ENCODE assay signal across 11 cellular contexts in genomic region chr7:17696422-17696821, GRCh38.
A peak's percentile ranks its signal among the peaks of the same experiment; 100 is the strongest.
DNase-seq lines count a peak whose midpoint lies in the region; ATAC-seq and TF ChIP-seq lines count a peak whose summit lies in the region.
"Had no signal": no experiment of that assay in that cellular context is flagged by ENCODE, and none has a peak within 500 bp of the region (broad histone marks: within the 10 kb centered on the region; RNA-seq: fewer than 3 reads in every experiment).

No MANE protein-coding gene starts in this region.

- H2AFZ ChIP-seq in SK-N-SH (ENCODE audit: low read depth) = peak overlapping the region; percentile 4; the same call in 1 of the 2 replicates

- H3K36me3 ChIP-seq in SK-N-SH (replicated peaks in 1 of 2; ENCODE audit: control insufficient read depth in 1 of 2, insufficient read depth in 2 of 2, low read length in 1 of 2) (no peaks in the 10 kb centered on the region), uterus (no peaks in the 10 kb centered on the region)
- H3K36me3 ChIP-seq: neutrophil had no signal

- WGBS in SK-N-SH (ENCODE audit: low lambda C conversion rate) = 8% methylated on average over 6 of the region's 6 CpGs
- 54% methylated on average over 6 of the region's 6 CpGs for WGBS in right cardiac atrium

- intact Hi-C loops in right cardiac atrium (cut with DNase I) (no loop called here), uterus (cut with DNase I; ENCODE audit: low total_unique reads) (no loop called here), CD14-positive monocyte (cut with micrococcal nuclease) (no loop called here)

- H3F3A ChIP-seq in SK-N-SH (replicated peaks; ENCODE audit: insufficient read depth) = no peaks in the 10 kb centered on the region

- no peak overlapping the region for H3K9ac ChIP-seq in SK-N-SH

- TF ChIP-seq POLR2A in uterus (IDR thresholded peaks at IDR 0.05) = no peak

- H3K9me3 Mint-ChIP-seq in WTC11 (peaks cover 29% of the 10 kb centered on the region), CD14-positive monocyte (peaks cover 17 to 34% (median 23%) of the 10 kb centered on the region in 7 donors)

- H3K27me3 Mint-ChIP-seq in WTC11 (ENCODE audit: low read depth) (no peaks in the 10 kb centered on the region; the same call in 1 of the 2 replicates), CD14-positive monocyte (ENCODE audit: low read depth in 3 of 3) (peaks cover 0 to 2% (median 0%) of the 10 kb centered on the region in 3 donors)

- no peak overlapping the region for H3K4me2 ChIP-seq in SK-N-SH

- no peak for TF ChIP-seq EP300 in SK-N-SH (IDR thresholded peaks at IDR 0.05; ENCODE audit: borderline replicate concordance in 1 of 2, low read depth in 1 of 2, low read length in 1 of 2)

- H3K4me3 ChIP-seq in SK-N-SH (ENCODE audit: low read depth in 2 of 2, low read length in 1 of 2) (no peak overlapping the region), right cardiac atrium (ENCODE audit: low read length) (no peak overlapping the region), uterus (no peak overlapping the region)

- H3K4me1 Mint-ChIP-seq in WTC11 (no peaks in the 10 kb centered on the region), CD14-positive monocyte (peaks cover 4% of the 10 kb centered on the region)

- no peaks in the 10 kb centered on the region for H3K27me3 ChIP-seq in SK-N-SH (ENCODE audit: insufficient read depth)
- no peaks in the 10 kb centered on the region for H3K27me3 ChIP-seq in right cardiac atrium (ENCODE audit: control insufficient read depth, insufficient read depth)
- no peaks in the 10 kb centered on the region for H3K27me3 ChIP-seq in uterus
- H3K27me3 ChIP-seq: neutrophil had no signal

- DNase-seq in SK-N-SH (no peak), WTC11 (ENCODE audit: low spot score) (no peak), right cardiac atrium (peak; percentile 85 to 91 (median 86)), uterus (peak; percentile 17 to 30), ecto neural progenitor cell (ENCODE audit: low spot score) (no peak), 8988T (no peak), CD14-positive monocyte (ENCODE audit: low spot score) (no peak)
- DNase-seq: ACHN; activated T-cell treated with anti-CD3 and anti-CD28 coated beads, Interleukin-2, amount 50 U/mL, for 1 hour had no signal

- H3K4me3 Mint-ChIP-seq in WTC11 (no peak overlapping the region), CD14-positive monocyte (no peak overlapping the region)

- H3K9me2 ChIP-seq in SK-N-SH = no peaks in the 10 kb centered on the region

- H3K4me1 ChIP-seq in SK-N-SH (ENCODE audit: control insufficient read depth in 1 of 2, insufficient read depth in 2 of 2, low read depth in 1 of 2, low read length in 1 of 2) (no peaks in the 10 kb centered on the region), right cardiac atrium (ENCODE audit: control insufficient read depth, insufficient read depth, low read length) (no peaks in the 10 kb centered on the region), uterus (no peaks in the 10 kb centered on the region)

- ATAC-seq in SK-N-SH treated with all-trans-retinoic acid at 6 μM for 48 hours = no peak
- no peak for ATAC-seq in WTC11
- ATAC-seq in right cardiac atrium = peak; percentile 94 to 95

- TF ChIP-seq CTCF in SK-N-SH (IDR thresholded peaks at IDR 0.05) (no peak), WTC11 (IDR thresholded peaks at IDR 0.05) (no peak), uterus (IDR thresholded peaks at IDR 0.05) (no peak), CD14-positive monocyte (IDR thresholded peaks at IDR 0.05) (no peak)

- no peak for TF ChIP-seq RAD21 in SK-N-SH (IDR thresholded peaks at IDR 0.05; ENCODE audit: low read length)

- no peaks in the 10 kb centered on the region for H4K20me1 ChIP-seq in SK-N-SH (ENCODE audit: insufficient read depth)

- H3K27ac Mint-ChIP-seq in WTC11 = no peak overlapping the region
- H3K27ac Mint-ChIP-seq in CD14-positive monocyte = no peak overlapping the region

- H3K79me2 ChIP-seq in SK-N-SH (ENCODE audit: insufficient read depth) = no peaks in the 10 kb centered on the region

- CTCF ChIA-PET in SK-N-SH (lab: Yijun Ruan, JAX) (interaction anchor here (0.6 to 0.7 kb wide), 2 partner anchors 10 to 245 kb away, joined by 3 to 4 read pairs; no protein-coding TSS in a partner anchor), WTC11 (lab: Charles Lee) (interaction anchor here (1.4 kb wide), 1 partner anchor 368 kb away, joined by 3 read pairs; no protein-coding TSS in a partner anchor)

- peaks cover 22% of the 10 kb centered on the region; the same call in 1 of the 2 replicates for H3K9me3 ChIP-seq in SK-N-SH
- H3K9me3 ChIP-seq in right cardiac atrium (ENCODE audit: control insufficient read depth, low read length) = no peaks in the 10 kb centered on the region
- H3K9me3 ChIP-seq in uterus = peaks cover 0 to 15% of the 10 kb centered on the region in 2 donors

- H3K36me3 Mint-ChIP-seq in WTC11 = peaks cover 20% of the 10 kb centered on the region
- peaks cover 0 to 4% of the 10 kb centered on the region in 2 donors for H3K36me3 Mint-ChIP-seq in CD14-positive monocyte

- H3K27ac ChIP-seq in SK-N-SH (ENCODE audit: low read depth in 2 of 2, low read length in 1 of 2) = peak overlapping the region in 1 of 2 experiments; percentile 20; a peak in 1 of 4 replicates
- no peak overlapping the region for H3K27ac ChIP-seq in right cardiac atrium (ENCODE audit: low read length)
- no peak overlapping the region for H3K27ac ChIP-seq in uterus
- H3K27ac ChIP-seq: neutrophil had no signal

- POLR2A ChIA-PET in SK-N-SH (lab: Yijun Ruan, JAX) = no interaction called here
- POLR2A ChIA-PET in WTC11 (lab: Charles Lee) = no interaction called here

TF ChIP-seq in SK-N-SH, 30 proteins besides CTCF, POLR2A, EP300 and RAD21:
- TF ChIP-seq USF1 (IDR thresholded peaks at IDR 0.05; ENCODE audit: borderline replicate concordance, low read depth) = no peak
TF ChIP-seq in SK-N-SH: peak in this region for 0.

TF ChIP-seq in SK-N-SH treated with all-trans-retinoic acid at 6 μM for 48 hours, 23 proteins besides CTCF, POLR2A, EP300 and RAD21:
- TF ChIP-seq ZNF70 (CRISPR knock-in tag; IDR thresholded peaks at IDR 0.05) (no peak), ZC3H10 (CRISPR knock-in tag; IDR thresholded peaks at IDR 0.05) (no peak), TOX (CRISPR knock-in tag; IDR thresholded peaks at IDR 0.05; ENCODE audit: borderline replicate concordance) (no peak), SNAI2 (CRISPR knock-in tag; IDR thresholded peaks at IDR 0.05) (no peak), ZFP3 (CRISPR knock-in tag; IDR thresholded peaks at IDR 0.05) (no peak), ZFP30 (CRISPR knock-in tag; IDR thresholded peaks at IDR 0.05) (no peak), OSR1 (CRISPR knock-in tag; IDR thresholded peaks at IDR 0.05) (no peak)
TF ChIP-seq in SK-N-SH treated with all-trans-retinoic acid at 6 μM for 48 hours: peak in this region for 0.

TF ChIP-seq in WTC11, 78 proteins besides CTCF, POLR2A, EP300 and RAD21:
- TF ChIP-seq GABPB1 (CRISPR knock-in tag; IDR thresholded peaks at IDR 0.05) (peak; percentile 99), FOXJ3 (CRISPR knock-in tag; IDR thresholded peaks at IDR 0.05; ENCODE audit: borderline replicate concordance) (no peak)
TF ChIP-seq in WTC11: peak in this region for 1.

Comparison
In these comparisons a context has a peak if more than half of its experiments do, and no peak if none do; other contexts are left out.
1. DNase-seq: peak in right cardiac atrium (3 of 3) and uterus (2 of 2); none in SK-N-SH (single experiment), WTC11 (single experiment), ecto neural progenitor cell (single experiment), 8988T (single experiment) and CD14-positive monocyte (single experiment).
2. ATAC-seq: peak in right cardiac atrium (2 of 2); none in SK-N-SH treated with all-trans-retinoic acid at 6 μM for 48 hours (single experiment) and WTC11 (single experiment).